8 cellular contexts compared by ENCODE assay signal in the genomic region with DNA sequence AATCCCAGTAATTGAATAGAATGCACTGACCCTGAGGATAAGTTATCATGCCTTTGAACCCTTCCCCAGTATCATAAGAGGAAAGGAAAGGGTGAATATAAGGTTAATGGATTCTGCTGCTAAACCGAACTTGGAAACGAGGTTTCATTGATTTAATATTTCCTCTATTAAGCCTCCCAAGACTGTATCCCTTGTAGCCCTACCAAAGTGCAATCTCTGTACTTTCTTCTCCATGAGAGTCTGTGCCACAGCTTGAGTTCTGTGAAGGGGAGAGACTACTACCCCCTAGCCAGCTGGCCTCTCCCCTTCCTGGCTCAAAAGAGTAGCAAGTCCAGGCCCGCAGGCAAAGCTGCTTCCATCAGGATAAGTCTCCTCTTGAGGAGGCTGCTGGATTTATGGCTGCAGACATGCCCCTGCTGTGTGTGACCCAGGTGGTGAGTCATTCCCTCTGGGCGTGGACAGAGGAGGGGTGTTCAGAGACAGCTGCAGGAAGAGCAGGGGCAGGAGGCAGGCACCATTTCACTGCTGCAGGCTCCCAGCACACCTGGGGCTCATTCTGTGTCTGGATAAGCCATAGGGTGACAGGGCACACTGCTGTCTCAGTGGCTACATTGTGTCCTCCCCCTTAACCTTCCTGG. TPM values are rescaled to one million over a fixed set of nuclear protein-coding genes. Genes with fewer than 3 reads are reported as not detected.
A peak's percentile ranks its signal among the peaks of the same experiment; 100 is the strongest.
DNase-seq lines count a peak whose midpoint lies in the region; ATAC-seq and TF ChIP-seq lines count a peak whose summit lies in the region.

No MANE protein-coding gene starts in this region.

- CTCF ChIA-PET in RWPE1 (lab: Yijun Ruan, JAX): interaction anchor here (0.7 to 1.2 kb wide), 2 partner anchors 43 to 82 kb away, joined by 3 to 4 read pairs; no protein-coding TSS in a partner anchor

- no peaks in the 10 kb centered on the region for H3K27me3 ChIP-seq in MG63
- no peaks in the 10 kb centered on the region for H3K27me3 ChIP-seq in brain microvascular endothelial cell (replicated peaks)

- H3K36me3 ChIP-seq in MG63 (no peaks in the 10 kb centered on the region), brain microvascular endothelial cell (replicated peaks) (no peaks in the 10 kb centered on the region)

- TF ChIP-seq CTCF in RWPE1 (conservative IDR thresholded peaks at IDR 0.05; ENCODE audit: low read depth) (no peak), brain microvascular endothelial cell (IDR thresholded peaks at IDR 0.05; ENCODE audit: low read depth, low read length, missing control alignments) (no peak)

- no peaks in the 10 kb centered on the region for H3K9me3 ChIP-seq in MG63

- H3K4me3 ChIP-seq in MG63 (no peak overlapping the region), brain microvascular endothelial cell (ENCODE audit: low read depth, low read length) (no peak overlapping the region)

- H3K27ac ChIP-seq in RWPE1 (peak overlapping the region; percentile 91), brain microvascular endothelial cell (peak overlapping the region; percentile 25)

- no peak for ATAC-seq in HG02973 (IDR thresholded peaks at IDR 0.05; ENCODE audit: unreplicated experiment)

- in situ Hi-C loops in brain microvascular endothelial cell (cut with HindIII; ENCODE audit: low pct_ligation_motif_present, low sequenced_read_pairs): no loop called here

- POLR2A ChIA-PET in RWPE1 (lab: Yijun Ruan, JAX; ENCODE audit: low non-redundant PET): interaction anchor here (1.1 kb wide), 1 partner anchor 75 kb away, joined by 3 read pairs; no protein-coding TSS in a partner anchor

- DNase-seq in GM04504 (ENCODE audit: low read depth) (peak; percentile 90), MG63 (peak; percentile 92), RWPE1 (ENCODE audit: low spot score) (peak; percentile 95), brain microvascular endothelial cell (peak; percentile 79), kidney tubule cell (ENCODE audit: low spot score) (peak; percentile 88), NCI-H1092 treated with DMSO at 0.1 percent for 48 hours (lab: John Stamatoyannopoulos, UW) (no peak)
- DNase-seq in stimulated activated CD8-positive, alpha-beta memory T cell treated with anti-CD3 and anti-CD28 coated beads, Interleukin-4, amount 100 ng/mL, for 24 hours (ENCODE audit: low read depth): peak; percentile 23

RNA-seq across cellular contexts. Expression of a gene that starts 58.4 kb away (rescaled TPM):
- 8.3 and 12.8 TPM in 2 replicates for total RNA-seq in MG63 (2014; rRNA removed; shearing (Covaris generic); ENCODE audit: low replicate concordance)

RNA-seq across cellular contexts. Expression of a gene that starts 58.8 kb away (rescaled TPM):
- total RNA-seq in MG63 (2014; rRNA removed; shearing (Covaris generic); ENCODE audit: low replicate concordance): 1.3 TPM in 1 of 2 replicates, not detected in the other
